8 cellular contexts compared by ENCODE assay signal in the genomic region with DNA sequence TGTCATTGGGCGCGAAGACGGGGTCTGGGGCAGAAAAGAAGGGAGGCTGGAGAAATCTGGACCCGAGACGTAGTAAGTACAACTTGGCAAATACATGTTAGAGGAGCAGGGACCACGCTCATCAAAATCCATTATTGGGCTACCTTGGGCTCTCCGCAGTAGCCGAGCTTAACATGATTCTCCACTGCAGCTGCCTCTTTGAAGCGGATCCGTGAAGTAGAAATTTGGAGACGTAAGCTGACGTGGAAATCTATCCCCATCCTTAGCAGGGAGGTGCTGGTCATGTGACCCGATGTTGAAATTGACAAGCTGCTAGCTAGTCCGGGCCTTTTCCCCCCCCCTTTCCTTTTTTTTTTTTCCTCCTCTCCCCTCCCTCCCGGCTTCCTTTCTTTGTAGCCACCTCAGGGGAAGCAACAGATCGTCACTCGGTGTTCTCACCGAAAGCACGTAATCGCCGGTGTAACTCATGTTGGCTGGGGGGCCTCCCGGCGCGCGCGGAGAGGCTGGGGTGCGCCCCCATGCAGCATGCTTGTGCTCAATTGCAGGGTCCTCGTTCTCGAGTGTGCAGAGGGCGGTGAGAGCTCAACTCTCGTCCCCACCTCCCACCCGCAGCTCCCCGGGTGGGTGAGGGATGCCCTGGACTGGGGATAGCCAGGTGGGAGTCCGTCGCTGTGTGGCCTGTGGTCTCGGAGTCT. TPM values are rescaled to one million over a fixed set of nuclear protein-coding genes. Genes with fewer than 3 reads are reported as not detected.
DNase-seq lines count a peak whose midpoint lies in the region; ATAC-seq, FAIRE-seq and TF ChIP-seq lines count a peak whose summit lies in the region.

A gene (minus strand): TSS at position 220 of the 695 bp plus-strand sequence. CDS start 88 bp downstream, at position 132.

- ATAC-seq in T-cell (replicated peaks in 1 of 4) (peak in 1 of 4 experiments; percentile 48), left lobe of liver (no peak), HG03095 (IDR thresholded peaks at IDR 0.05; ENCODE audit: unreplicated experiment) (no peak)

- peaks cover 50 to 66% (median 58%) of the 10 kb centered on the region in 3 donors for H3K4me1 Mint-ChIP-seq in T-cell

- no peak for FAIRE-seq in D721Med (lab: Jason Lieb, UNC)

- CTCF ChIA-PET in AG04449 (lab: Yijun Ruan, JAX) (interaction anchor here (1.3 to 3.5 kb wide), 4 partner anchors 8 to 25 kb away, joined by 4 to 51 read pairs (median 7); no protein-coding TSS in a partner anchor), T-cell (lab: Charles Lee) (interaction anchor here (0.6 to 2.7 kb wide), 3 partner anchors 11 to 46 kb away, joined by 3 to 13 read pairs (median 3); no protein-coding TSS in a partner anchor)

- H3K27ac Mint-ChIP-seq in T-cell, result peak within 1 kb of the TSS; percentile 17 to 85

- peak within 1 kb of the TSS; percentile 70 for H3K4me3 ChIP-seq in AG04449 (ENCODE audit: low read depth, low read length)
- H3K4me3 ChIP-seq in fibroblast of villous mesenchyme (ENCODE audit: low read depth, low read length), result peak within 1 kb of the TSS; percentile 67
- H3K4me3 ChIP-seq in skin epidermis, result peak within 1 kb of the TSS; percentile 16 to 48 (median 41)

- peaks cover 57 to 91% of the 10 kb centered on the region in 2 donors for H3K27me3 Mint-ChIP-seq in T-cell

- TF ChIP-seq CTCF in AG04449 (IDR thresholded peaks at IDR 0.05; ENCODE audit: insufficient read depth, low read length, missing control alignments), result no peak
- no peak for TF ChIP-seq CTCF in fibroblast of villous mesenchyme (IDR thresholded peaks at IDR 0.05; ENCODE audit: insufficient read depth, low read depth, low read length)
- TF ChIP-seq CTCF in D721Med (IDR thresholded peaks at IDR 0.05; ENCODE audit: insufficient read depth, missing control alignments), result no peak

- POLR2A ChIA-PET in AG04449 (lab: Yijun Ruan, JAX) (interaction anchor here (2.2 kb wide), 1 partner anchor 12 kb away, joined by 9 read pairs; a partner anchor contains a TSS), T-cell (lab: Charles Lee) (no interaction called here)

- H3K36me3 Mint-ChIP-seq in T-cell, result no peaks in the 10 kb centered on the region

- no peaks in the 10 kb centered on the region for H3K9me3 Mint-ChIP-seq in T-cell

- H3K4me3 Mint-ChIP-seq in T-cell, result peak within 1 kb of the TSS; percentile 52 to 71 (median 71)

- H3K27ac ChIP-seq in skin epidermis, result peak within 1 kb of the TSS in 10 of 21 experiments; percentile 21 to 81 (median 74)

- DNase-seq in AG04449 (ENCODE audit: low read depth, low spot score) (no peak), GM04504 (ENCODE audit: low read depth) (peak; percentile 94), T-cell (peak in 4 of 34 experiments; percentile 1 to 26 (median 16)), fibroblast of villous mesenchyme (ENCODE audit: low read depth) (peak; percentile 99), D721Med (ENCODE audit: insufficient read length, low spot score) (no peak), left lobe of liver (ENCODE audit: low spot score) (no peak)

RNA-seq across cellular contexts. Expression of the gene that starts here (rescaled TPM):
- total RNA-seq in T-cell (not detected), fibroblast of villous mesenchyme (41.9 and 47.1 TPM in 2 replicates), left lobe of liver (not detected)

Comparison
In these comparisons a context has a peak if more than half of its experiments do, and no peak if none do; other contexts are left out.
1. RNA of the gene that starts here (total RNA-seq): 41.9 to 47.1 TPM in fibroblast of villous mesenchyme; not detected in T-cell and not detected in left lobe of liver (single experiment); every median in the first group is over 10 times any median in the second.
2. DNase-seq: peak in GM04504 (single experiment) and fibroblast of villous mesenchyme (single experiment); none in AG04449 (single experiment), D721Med (single experiment) and left lobe of liver (single experiment).
3. Peak in every context shown above with its lines, with median percentiles within 50 percentile points of each other: H3K4me3 ChIP-seq.